In genomic region chr1:96080925-96081324, GRCh38 we compare ENCODE assay signal across 1 cellular context.
TF ChIP-seq lines count a peak whose summit lies in the region.

No MANE protein-coding gene starts in this region.

TF ChIP-seq in GM23338, 12 proteins besides CTCF, POLR2A, EP300 and RAD21 (continued from another document):
- TF ChIP-seq, protein P1, sequence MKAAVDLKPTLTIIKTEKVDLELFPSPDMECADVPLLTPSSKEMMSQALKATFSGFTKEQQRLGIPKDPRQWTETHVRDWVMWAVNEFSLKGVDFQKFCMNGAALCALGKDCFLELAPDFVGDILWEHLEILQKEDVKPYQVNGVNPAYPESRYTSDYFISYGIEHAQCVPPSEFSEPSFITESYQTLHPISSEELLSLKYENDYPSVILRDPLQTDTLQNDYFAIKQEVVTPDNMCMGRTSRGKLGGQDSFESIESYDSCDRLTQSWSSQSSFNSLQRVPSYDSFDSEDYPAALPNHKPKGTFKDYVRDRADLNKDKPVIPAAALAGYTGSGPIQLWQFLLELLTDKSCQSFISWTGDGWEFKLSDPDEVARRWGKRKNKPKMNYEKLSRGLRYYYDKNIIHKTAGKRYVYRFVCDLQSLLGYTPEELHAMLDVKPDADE (IDR thresholded peaks at IDR 0.05) = no peak
